Comparison of ENCODE assay signal across 16 cellular contexts in the genomic region with DNA sequence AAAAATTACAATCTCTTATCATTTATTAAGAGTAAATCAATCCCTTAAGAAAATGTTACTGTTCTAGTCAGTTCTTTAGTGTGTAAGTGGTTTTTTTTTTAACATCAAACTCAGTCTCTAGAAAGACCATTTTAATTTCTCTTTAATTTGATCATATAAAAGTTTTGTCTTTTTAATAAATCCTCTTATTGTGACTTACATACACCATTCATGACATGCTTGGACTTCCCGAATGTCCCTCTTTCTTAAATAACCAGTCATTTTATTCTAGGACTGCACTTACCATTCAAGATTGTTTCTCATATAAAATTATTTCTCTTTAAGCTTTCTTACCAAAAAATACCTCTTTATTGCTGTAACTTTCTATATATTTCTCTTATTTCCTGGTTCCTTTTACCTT.
"Had no signal": no experiment of that assay in that cellular context is flagged by ENCODE, and none has a peak within 500 bp of the region (broad histone marks: within the 10 kb centered on the region; RNA-seq: fewer than 3 reads in every experiment).

No MANE protein-coding gene starts in this region.

- H3K4me3 ChIP-seq: ascending aorta, gastrocnemius medialis, heart left ventricle, lung, psoas muscle, spleen, stomach, testis had no signal

- ATAC-seq: effector memory CD8-positive, alpha-beta T cell; gastrocnemius medialis; heart left ventricle; left colon; psoas muscle; sciatic nerve had no signal

- DNase-seq: activated CD4-positive, alpha-beta T cell treated with anti-CD3 and anti-CD28 coated beads, Interleukin-2, amount 50 U/mL, for 48 hours; activated naive CD4-positive, alpha-beta T cell treated with anti-CD3 and anti-CD28 coated beads, Interleukin-2, amount 10 ng/mL, durations not matched to agents 7 days and 5 days; activated T-cell treated with anti-CD3 and anti-CD28 coated beads, Interleukin-2, amount 50 U/mL, for 1 hour; effector memory CD8-positive, alpha-beta T cell; gastrocnemius medialis; heart left ventricle; left colon; psoas muscle; spleen; stimulated activated CD4-positive, alpha-beta T cell treated with anti-CD3 and anti-CD28 coated beads, Interleukin-1b, Interleukin-23, amount 100 ng/mL, for 48 hours; stomach; T1000; testis had no signal
